8 cellular contexts compared by ENCODE assay signal in the genomic region with DNA sequence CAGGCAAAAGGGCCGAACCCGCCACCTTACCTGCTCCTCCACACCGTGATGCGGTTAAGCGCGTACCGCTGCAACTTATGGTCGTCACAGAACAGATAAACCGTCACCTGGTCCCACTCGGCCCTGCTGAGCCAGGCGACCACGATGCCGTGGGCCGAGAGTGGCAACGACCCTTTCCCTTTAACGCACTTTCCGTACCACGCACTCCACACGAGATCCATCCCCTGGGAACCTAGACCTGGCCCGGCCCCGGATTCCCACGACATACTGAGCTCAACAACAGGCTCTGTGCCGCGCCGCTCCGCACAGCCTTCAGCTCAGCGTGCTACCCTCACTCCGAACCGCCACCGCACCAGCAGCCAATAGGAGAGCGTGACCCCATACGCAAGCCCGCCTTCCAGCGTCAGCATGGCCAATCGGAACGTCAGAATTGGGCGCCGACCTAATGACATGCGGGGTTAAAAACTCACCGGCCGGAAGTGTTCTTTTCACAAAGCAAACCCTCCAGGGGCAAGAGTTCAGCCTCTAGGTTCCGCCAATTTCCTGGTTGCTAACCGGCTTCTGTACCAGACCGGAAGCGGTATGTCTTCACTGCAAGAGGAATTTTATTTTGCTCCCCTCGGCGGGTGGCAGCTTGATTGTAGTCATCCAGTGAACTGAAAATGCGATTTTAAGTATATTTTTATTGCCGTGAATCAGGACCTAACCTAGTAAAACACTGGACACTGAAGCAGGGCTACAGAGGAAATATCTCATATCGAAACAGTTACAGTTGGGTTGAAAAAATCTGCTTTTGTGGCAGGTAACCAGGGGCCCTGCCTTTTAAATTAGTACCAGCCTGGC. TPM values are rescaled to one million over a fixed set of nuclear protein-coding genes. Genes with fewer than 3 reads are reported as not detected.
DNase-seq lines count a peak whose midpoint lies in the region; ATAC-seq and TF ChIP-seq lines count a peak whose summit lies in the region.

A gene (minus strand): TSS at position 338 of the 843 bp plus-strand sequence. CDS start 72 bp downstream, at position 266.

- H3K4me3 ChIP-seq in GM08714 (ENCODE audit: low read length) (peak within 1 kb of the TSS; percentile 84), osteoblast (ENCODE audit: insufficient read depth, low read length) (peak within 1 kb of the TSS; percentile 83), thoracic aorta (peak within 1 kb of the TSS; percentile 85)

- H4K20me1 ChIP-seq in osteoblast (ENCODE audit: insufficient read depth, low read length): no peaks in the 10 kb centered on the region

- peak within 1 kb of the TSS; percentile 93 for H2AFZ ChIP-seq in osteoblast (ENCODE audit: low read length)

- peak within 1 kb of the TSS; percentile 88 for H3K4me2 ChIP-seq in osteoblast (ENCODE audit: insufficient read depth, low read length)

- H3K27ac Mint-ChIP-seq in activated naive CD4-positive, alpha-beta T cell treated with anti-CD3 and anti-CD28 coated beads, Interleukin-2, amount 50 U/mL, for 72 hours: peak within 1 kb of the TSS; percentile 93 to 98

- TF ChIP-seq CTCF in osteoblast (IDR thresholded peaks at IDR 0.05; ENCODE audit: extremely low read depth, low read depth, low read length) (no peak), thoracic aorta (IDR thresholded peaks at IDR 0.05) (no peak)

- peaks cover 14 to 25% of the 10 kb centered on the region in 2 donors for H3K36me3 Mint-ChIP-seq in activated naive CD4-positive, alpha-beta T cell treated with anti-CD3 and anti-CD28 coated beads, Interleukin-2, amount 50 U/mL, for 72 hours

- ATAC-seq in HG02610 (IDR thresholded peaks at IDR 0.05; ENCODE audit: unreplicated experiment) (peak; percentile 100), thoracic aorta (ENCODE audit: insufficient number of reproducible peaks, low FRiP score, low read depth) (peak; percentile 98)
- ATAC-seq in activated naive CD4-positive, alpha-beta T cell treated with anti-CD3 and anti-CD28 coated beads, Interleukin-2, amount 50 U/mL, for 72 hours: peak; percentile 99

- H3K27me3 ChIP-seq in osteoblast (ENCODE audit: insufficient read depth, low read length) (no peaks in the 10 kb centered on the region), thoracic aorta (replicated peaks; ENCODE audit: insufficient read depth) (no peaks in the 10 kb centered on the region)

- H3K36me3 ChIP-seq in osteoblast (ENCODE audit: insufficient read depth, low read length): peaks cover 3% of the 10 kb centered on the region
- no peaks in the 10 kb centered on the region for H3K36me3 ChIP-seq in thoracic aorta

- peaks cover 28% of the 10 kb centered on the region for H3K79me2 ChIP-seq in osteoblast (ENCODE audit: insufficient read depth, low read length)

- H3K9me3 Mint-ChIP-seq in activated naive CD4-positive, alpha-beta T cell treated with anti-CD3 and anti-CD28 coated beads, Interleukin-2, amount 50 U/mL, for 72 hours: no peaks in the 10 kb centered on the region

- H3K9me3 ChIP-seq in osteoblast (ENCODE audit: low read depth, low read length) (no peaks in the 10 kb centered on the region), thoracic aorta (no peaks in the 10 kb centered on the region)

- DNase-seq in NCI-H1092 treated with DMSO at 0.1 percent for 48 hours (lab: John Stamatoyannopoulos, UW) (peak; percentile 96), SKM-1 (lab: John Stamatoyannopoulos, UW; ENCODE audit: unreplicated experiment) (peak; percentile 72), glomerular visceral epithelial cell (ENCODE audit: extremely low spot score) (peak; percentile 93), osteoblast (ENCODE audit: insufficient read length, low spot score, missing footprints) (peak; percentile 95), thoracic aorta (ENCODE audit: low spot score) (peak; percentile 59)
- DNase-seq in activated naive CD4-positive, alpha-beta T cell treated with anti-CD3 and anti-CD28 coated beads, Interleukin-2, amount 50 U/mL, for 72 hours (ENCODE audit: low spot score in 2 of 2): peak; percentile 79 to 93

- H3K4me1 ChIP-seq in osteoblast (ENCODE audit: insufficient read depth, low read length): peaks cover 13% of the 10 kb centered on the region
- H3K4me1 ChIP-seq in thoracic aorta (ENCODE audit: control insufficient read depth in 1 of 2, low read depth in 2 of 2): peaks cover 2 to 14% of the 10 kb centered on the region in 2 donors

- H3K27ac ChIP-seq in osteoblast (ENCODE audit: low read depth, low read length) (peak within 1 kb of the TSS; percentile 79), thoracic aorta (peak within 1 kb of the TSS; percentile 72 to 79)

RNA-seq across cellular contexts. Expression of the gene that starts here (rescaled TPM):
- 10 to 100 TPM; 42.1 to 53.6 TPM for total RNA-seq in activated naive CD4-positive, alpha-beta T cell treated with anti-CD3 and anti-CD28 coated beads, Interleukin-2, amount 50 U/mL, for 72 hours
- total RNA-seq in osteoblast: 13.3 and 14.1 TPM in 2 replicates
- total RNA-seq in thoracic aorta: 10 to 100 TPM; 13.4 to 23.7 TPM

Comparison
In these comparisons a context has a peak if more than half of its experiments do, and no peak if none do; other contexts are left out.
1. Peak in every context shown above with its lines: DNase-seq, ATAC-seq, H3K4me3 ChIP-seq and H3K27ac ChIP-seq.